8 cellular contexts compared by ENCODE assay signal in genomic region chr5:66864240-66864884, GRCh38.
DNase-seq lines count a peak whose midpoint lies in the region; ATAC-seq, FAIRE-seq and TF ChIP-seq lines count a peak whose summit lies in the region.

No MANE protein-coding gene starts in this region.

- no peak overlapping the region for H3K27ac ChIP-seq in A673 (ENCODE audit: low read depth, low read length, poor library complexity, severe bottlenecking)

- no TSS peak for BruUV-seq in A673 (replicated peaks; lab: Mats Ljungman, UMichigan)

- ATAC-seq in HG02884 (IDR thresholded peaks at IDR 0.05; ENCODE audit: unreplicated experiment) (no peak), GM19023 (IDR thresholded peaks at IDR 0.05; ENCODE audit: unreplicated experiment) (no peak)

- H3K4me3 ChIP-seq in A673 (ENCODE audit: low read depth, low read length, poor library complexity, severe bottlenecking): no peak overlapping the region
- no peak overlapping the region for H3K4me3 ChIP-seq in fibroblast of pulmonary artery (replicated peaks; ENCODE audit: low read depth, low read length)

- DNase-seq in A673 (ENCODE audit: low spot score) (peak; percentile 51), GM12891 (ENCODE audit: insufficient read length, low spot score) (no peak), SK-MEL-5 (ENCODE audit: low read depth, low spot score) (peak; percentile 69), fibroblast of pulmonary artery (ENCODE audit: low read depth) (peak; percentile 93), germinal center (ENCODE audit: low spot score) (no peak)
- DNase-seq in stimulated activated CD8-positive, alpha-beta memory T cell treated with anti-CD3 and anti-CD28 coated beads, Interleukin-12 subunit alpha, Interleukin-12 subunit beta, amount 100 ng/mL, for 1 hour (ENCODE audit: low read depth): peak; percentile 5

- POLR2A ChIA-PET in A673 (lab: Charles Lee; ENCODE audit: low non-redundant PET): no interaction called here

- H3K36me3 ChIP-seq in A673 (ENCODE audit: insufficient read depth, low read length, poor library complexity, severe bottlenecking): no peaks in the 10 kb centered on the region

- intact Hi-C loops in A673 (cut with micrococcal nuclease; ENCODE audit: unreplicated experiment): loop anchor here (2.0 kb wide), 1 partner anchor 50 kb away; no protein-coding TSS in a partner anchor

- CTCF ChIA-PET in A673 (lab: Charles Lee): interaction anchor here (0.7 kb wide), 1 partner anchor 8 kb away, joined by 4 read pairs; no protein-coding TSS in a partner anchor

- FAIRE-seq in GM12891 (lab: Jason Lieb, UNC): peak; percentile 50

- in situ Hi-C loops in SK-MEL-5 (cut with HindIII; ENCODE audit: low pct_unique_long_range_greater_than_20kb, low sequenced_read_pairs): no loop called here

- peak; percentile 67 for TF ChIP-seq CTCF in A673 (conservative IDR thresholded peaks at IDR 0.05; ENCODE audit: low read depth, low read length)
- peak; percentile 82 for TF ChIP-seq CTCF in fibroblast of pulmonary artery (IDR thresholded peaks at IDR 0.05; ENCODE audit: low read length, missing control alignments)

- H3K4me1 ChIP-seq in A673 (ENCODE audit: insufficient read depth, low read length, poor library complexity, severe bottlenecking): no peaks in the 10 kb centered on the region

- no peak for TF ChIP-seq POLR2A in GM12891 (IDR thresholded peaks at IDR 0.05; ENCODE audit: low read depth, low read length)

- no peaks in the 10 kb centered on the region for H3K27me3 ChIP-seq in A673 (replicated peaks; ENCODE audit: insufficient read depth, low read depth, low read length, poor library complexity)

- no peaks in the 10 kb centered on the region for H3K9me3 ChIP-seq in A673 (ENCODE audit: low read depth, low read length, poor library complexity, severe bottlenecking)

TF ChIP-seq in GM12891, 5 proteins besides CTCF, POLR2A, EP300 and RAD21:
- TF ChIP-seq POLR2AphosphoS5 (IDR thresholded peaks at IDR 0.05; ENCODE audit: low read depth, low read length): no peak

Comparison
In these comparisons a context has a peak if more than half of its experiments do, and no peak if none do; other contexts are left out.
1. DNase-seq: peak in A673 (single experiment), SK-MEL-5 (single experiment), fibroblast of pulmonary artery (single experiment) and stimulated activated CD8-positive, alpha-beta memory T cell treated with anti-CD3 and anti-CD28 coated beads, Interleukin-12 subunit alpha, Interleukin-12 subunit beta, amount 100 ng/mL, for 1 hour (single experiment); none in GM12891 (single experiment) and germinal center (single experiment).